25 cellular contexts compared by ENCODE assay signal in the genomic region with DNA sequence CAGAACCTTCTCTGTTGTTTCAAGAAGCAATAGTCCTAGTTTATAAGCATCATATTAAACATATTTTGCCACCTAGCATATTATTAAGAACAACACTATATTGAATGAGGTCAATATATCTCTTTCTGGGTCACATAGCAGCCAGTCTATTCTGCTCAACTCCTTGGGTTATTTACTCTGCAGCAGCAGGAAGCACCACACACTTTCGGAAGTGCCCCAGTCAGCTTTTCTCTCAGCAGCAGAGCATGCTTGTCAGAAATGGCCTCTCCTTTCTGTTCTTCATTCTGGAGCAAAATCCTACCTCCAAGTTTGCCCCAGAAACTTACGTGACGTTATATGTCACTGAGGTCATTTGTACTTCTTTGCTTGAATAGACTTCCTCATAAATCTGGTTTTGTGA.
"Had no signal": no experiment of that assay in that cellular context is flagged by ENCODE, and none has a peak within 500 bp of the region (broad histone marks: within the 10 kb centered on the region; RNA-seq: fewer than 3 reads in every experiment).

No MANE protein-coding gene starts in this region.

- H3K36me3 ChIP-seq: adrenal gland, breast epithelium had no signal

- ATAC-seq: activated CD8-positive, alpha-beta T cell treated with anti-CD3 and anti-CD28 coated beads for 36 hours; activated T-cell treated with anti-CD3 and anti-CD28 coated beads, Interleukin-2, amount 50 U/mL, for 72 hours; activated T-helper 17 cell treated with anti-CD3 and anti-CD28 coated beads, Interleukin-2, amount 50 U/mL, for 72 hours; body of pancreas had no signal

- H3K27me3 ChIP-seq: adrenal gland, body of pancreas, breast epithelium had no signal

- H3K4me2 ChIP-seq: KMS-11, PC-9 had no signal

- H3K9me3 ChIP-seq: adrenal gland, body of pancreas, breast epithelium had no signal

- H3K9ac ChIP-seq: KMS-11 had no signal

- H2AFZ ChIP-seq: PC-9 had no signal

- H3K27ac ChIP-seq: adrenal gland, body of pancreas, breast epithelium, coronary artery, KMS-11, PC-9, SK-N-MC had no signal

- H3K4me3 ChIP-seq: adrenal gland, body of pancreas, breast epithelium, coronary artery, PC-9, SK-N-MC had no signal

- H3K4me1 ChIP-seq: adrenal gland, body of pancreas, breast epithelium had no signal

- DNase-seq: activated CD4-positive, alpha-beta T cell treated with anti-CD3 and anti-CD28 coated beads, Interleukin-2, amount 10 ng/mL, durations not matched to agents 24 days and 14 days; activated CD4-positive, alpha-beta T cell treated with anti-CD3 and anti-CD28 coated beads, Interleukin-2, amount 50 U/mL, for 4 hours; activated CD8-positive, alpha-beta T cell treated with anti-CD3 and anti-CD28 coated beads for 36 hours; activated effector memory CD4-positive, alpha-beta T cell treated with anti-CD3 and anti-CD28 coated beads, Interleukin-2, amount 50 U/mL, for 16 hours; activated naive CD4-positive, alpha-beta T cell; activated naive CD4-positive, alpha-beta T cell treated with anti-CD3 and anti-CD28 coated beads, Interleukin-2, amount 50 U/mL, for 16 hours; activated naive CD8-positive, alpha-beta T cell treated with anti-CD3 and anti-CD28 coated beads, Interleukin-2, amount 10 ng/mL, durations not matched to agents 7 days and 5 days; activated T-cell treated with anti-CD3 and anti-CD28 coated beads, Interleukin-2, amount 50 U/mL, for 1 hour; activated T-cell treated with anti-CD3 and anti-CD28 coated beads, Interleukin-2, amount 50 U/mL, for 72 hours; adrenal gland; body of pancreas; NCI-H1105; NCI-H1417 treated with DMSO at 0.1 percent for 48 hours; NCI-H187 treated with DMSO at 0.1 percent for 48 hours; NCI-H2081; NCI-H2171; NCI-H524; Right ventricle myocardium superior; T1000 had no signal
